In the genomic region with DNA sequence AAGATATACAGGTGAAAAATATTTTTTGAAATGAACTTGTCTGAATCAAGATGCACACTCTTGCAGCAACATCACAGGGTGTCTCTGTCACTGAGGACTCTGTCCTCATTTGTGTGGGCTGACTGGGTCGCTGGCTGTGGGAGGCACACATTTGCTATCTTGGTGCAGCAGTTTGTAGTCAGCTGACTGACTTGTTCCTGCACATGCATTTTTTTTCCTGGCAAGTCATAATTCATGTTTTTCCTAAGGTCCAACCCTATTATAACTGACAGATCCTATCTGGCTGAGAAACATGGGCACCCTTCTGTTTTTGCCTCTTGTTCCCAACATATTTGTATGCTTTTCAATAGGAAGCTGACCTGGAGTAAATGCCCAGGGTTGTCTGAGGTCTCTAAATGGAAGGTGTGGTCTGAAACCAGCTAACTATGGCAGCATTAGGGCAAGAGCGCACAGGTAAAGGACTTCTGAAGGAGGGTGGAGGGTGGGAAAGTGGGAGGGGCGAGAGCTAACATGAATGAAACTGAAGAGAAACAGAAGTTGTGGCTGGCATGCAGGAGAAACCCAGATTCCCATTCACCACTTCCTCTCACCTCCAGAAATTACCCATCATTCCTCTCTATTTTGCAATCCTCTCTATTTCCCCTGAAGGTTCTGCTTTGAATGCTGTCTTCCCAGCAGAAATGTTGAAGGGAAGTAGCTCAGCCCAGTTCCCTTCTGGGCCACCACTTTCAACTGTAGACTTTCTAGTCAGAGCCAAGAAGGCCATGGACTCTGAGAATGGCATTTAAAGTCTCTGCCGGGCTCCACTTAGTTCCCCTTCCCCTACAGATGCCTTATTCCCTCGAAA, we compare ENCODE assay signal across 9 cellular contexts.
DNase-seq lines count a peak whose midpoint lies in the region; ATAC-seq lines count a peak whose summit lies in the region.
"Had no signal": no experiment of that assay in that cellular context is flagged by ENCODE, and none has a peak within 500 bp of the region (broad histone marks: within the 10 kb centered on the region; RNA-seq: fewer than 3 reads in every experiment).

No MANE protein-coding gene starts in this region.

- intact Hi-C loops in left cardiac atrium (cut with DNase I): no loop called here

- peaks cover 54% of the 10 kb centered on the region for H3K4me1 Mint-ChIP-seq in activated CD4-positive, alpha-beta T cell treated with anti-CD3 and anti-CD28 coated beads, Interleukin-2, amount 10 ng/mL, durations not matched to agents 7 days and 5 days
- peaks cover 36% of the 10 kb centered on the region for H3K4me1 Mint-ChIP-seq in T-helper 2 cell treated with Interferon-gamma antibody and Interleukin-4, amounts not matched to agents 5 μg/mL and 100 μg/mL, for 36 hours (ENCODE audit: low read depth)

- H3K9me3 Mint-ChIP-seq in activated CD4-positive, alpha-beta T cell treated with anti-CD3 and anti-CD28 coated beads, Interleukin-2, amount 10 ng/mL, durations not matched to agents 7 days and 5 days: no peaks in the 10 kb centered on the region
- no peaks in the 10 kb centered on the region for H3K9me3 Mint-ChIP-seq in T-helper 2 cell treated with Interferon-gamma antibody and Interleukin-4, amounts not matched to agents 5 μg/mL and 100 μg/mL, for 36 hours

- H3K27me3 ChIP-seq in stomach smooth muscle (ENCODE audit: control insufficient read depth in 1 of 2, insufficient read depth in 2 of 2, low read length in 2 of 2): no peaks in the 10 kb centered on the region

- no peak overlapping the region for H3K4me3 Mint-ChIP-seq in activated CD4-positive, alpha-beta T cell treated with anti-CD3 and anti-CD28 coated beads, Interleukin-2, amount 10 ng/mL, durations not matched to agents 7 days and 5 days
- H3K4me3 Mint-ChIP-seq in T-helper 2 cell treated with Interferon-gamma antibody and Interleukin-4, amounts not matched to agents 5 μg/mL and 100 μg/mL, for 36 hours: peak overlapping the region; percentile 59

- no peak overlapping the region for H3K9ac ChIP-seq in stomach smooth muscle (ENCODE audit: low read length in 2 of 2)

- CTCF ChIA-PET in activated CD4-positive, alpha-beta T cell treated with anti-CD3 and anti-CD28 coated beads, Interleukin-2, amount 10 ng/mL, durations not matched to agents 7 days and 5 days (lab: Charles Lee): interaction anchor here (1.2 to 1.3 kb wide), 2 partner anchors 15 to 64 kb away, joined by 3 read pairs; no protein-coding TSS in a partner anchor

- no peaks in the 10 kb centered on the region for H3K27me3 Mint-ChIP-seq in activated CD4-positive, alpha-beta T cell treated with anti-CD3 and anti-CD28 coated beads, Interleukin-2, amount 10 ng/mL, durations not matched to agents 7 days and 5 days
- H3K27me3 Mint-ChIP-seq in T-helper 2 cell treated with Interferon-gamma antibody and Interleukin-4, amounts not matched to agents 5 μg/mL and 100 μg/mL, for 36 hours (ENCODE audit: low read depth): no peaks in the 10 kb centered on the region

- peak; percentile 59 to 68 for ATAC-seq in left cardiac atrium
- ATAC-seq in HG03354 (IDR thresholded peaks at IDR 0.05; ENCODE audit: poor library complexity, severe bottlenecking, unreplicated experiment): no peak
- ATAC-seq in HG03520 (IDR thresholded peaks at IDR 0.05; ENCODE audit: unreplicated experiment): no peak

- peak overlapping the region; percentile 72 for H3K27ac Mint-ChIP-seq in activated CD4-positive, alpha-beta T cell treated with anti-CD3 and anti-CD28 coated beads, Interleukin-2, amount 10 ng/mL, durations not matched to agents 7 days and 5 days
- H3K27ac Mint-ChIP-seq in T-helper 2 cell treated with Interferon-gamma antibody and Interleukin-4, amounts not matched to agents 5 μg/mL and 100 μg/mL, for 36 hours: peak overlapping the region; percentile 84

- H3K27ac ChIP-seq in stomach smooth muscle (ENCODE audit: low read length): peak overlapping the region; percentile 6

- H3K36me3 Mint-ChIP-seq in activated CD4-positive, alpha-beta T cell treated with anti-CD3 and anti-CD28 coated beads, Interleukin-2, amount 10 ng/mL, durations not matched to agents 7 days and 5 days (ENCODE audit: low read depth): peaks cover 18% of the 10 kb centered on the region
- peaks cover 18% of the 10 kb centered on the region for H3K36me3 Mint-ChIP-seq in T-helper 2 cell treated with Interferon-gamma antibody and Interleukin-4, amounts not matched to agents 5 μg/mL and 100 μg/mL, for 36 hours (ENCODE audit: low read depth)

- no peak overlapping the region for H3K4me3 ChIP-seq in stomach smooth muscle (ENCODE audit: low read length in 2 of 2)

- H3K4me1 ChIP-seq in stomach smooth muscle (ENCODE audit: control insufficient read depth, insufficient read depth, low read length): peaks cover 30% of the 10 kb centered on the region

- no peak for DNase-seq in activated CD4-positive, alpha-beta T cell treated with anti-CD3 and anti-CD28 coated beads, Interleukin-2, amount 10 ng/mL, durations not matched to agents 7 days and 5 days
- DNase-seq in activated CD4-positive, alpha-beta T cell treated with anti-CD3 and anti-CD28 coated beads, Interleukin-2, amount 50 U/mL, for 4 hours: no peak
- DNase-seq in T-helper 2 cell treated with Interferon-gamma antibody and Interleukin-4, amounts not matched to agents 5 μg/mL and 100 μg/mL, for 36 hours (ENCODE audit: low spot score): no peak
- DNase-seq in left cardiac atrium (peak; percentile 22), AG08395 (ENCODE audit: low spot score) (no peak)
- DNase-seq: NCI-H2081 had no signal

- POLR2A ChIA-PET in activated CD4-positive, alpha-beta T cell treated with anti-CD3 and anti-CD28 coated beads, Interleukin-2, amount 10 ng/mL, durations not matched to agents 7 days and 5 days (lab: Charles Lee): interaction anchor here (0.6 kb wide), 1 partner anchor 563 kb away, joined by 8 read pairs; no protein-coding TSS in a partner anchor

- no peaks in the 10 kb centered on the region for H3K9me3 ChIP-seq in stomach smooth muscle (ENCODE audit: control insufficient read depth in 2 of 2, low read length in 2 of 2)

- H3K36me3 ChIP-seq in stomach smooth muscle (ENCODE audit: control insufficient read depth in 2 of 2, insufficient read depth in 2 of 2, low read length in 2 of 2): no peaks in the 10 kb centered on the region

Comparison
In these comparisons a context has a peak if more than half of its experiments do, and no peak if none do; other contexts are left out.
1. ATAC-seq: peak in left cardiac atrium (2 of 2); none in HG03354 (single experiment) and HG03520 (single experiment).